13 cellular contexts compared by ENCODE assay signal in genomic region chr10:4838743-4839142, GRCh38. TPM values are rescaled to one million over a fixed set of nuclear protein-coding genes. Genes with fewer than 3 reads are reported as not detected.
DNase-seq lines count a peak whose midpoint lies in the region; ATAC-seq and TF ChIP-seq lines count a peak whose summit lies in the region.
"Had no signal": no experiment of that assay in that cellular context is flagged by ENCODE, and none has a peak within 500 bp of the region (broad histone marks: within the 10 kb centered on the region; RNA-seq: fewer than 3 reads in every experiment).

No MANE protein-coding gene starts in this region.

- WGBS in SK-N-SH (ENCODE audit: low lambda C conversion rate): 68% methylated on average over 3 of the region's 3 CpGs

- intact Hi-C loops in left ventricle myocardium inferior (cut with micrococcal nuclease): no loop called here
- intact Hi-C loops in Right ventricle myocardium superior (cut with DNase I): no loop called here
- intact Hi-C loops in A673 (cut with micrococcal nuclease; ENCODE audit: unreplicated experiment): no loop called here

- no peaks in the 10 kb centered on the region for H3K9me3 ChIP-seq in left ventricle myocardium inferior (replicated peaks)
- no peaks in the 10 kb centered on the region for H3K9me3 ChIP-seq in SK-N-SH
- H3K9me3 ChIP-seq in A673 (ENCODE audit: low read depth, low read length, poor library complexity, severe bottlenecking): no peaks in the 10 kb centered on the region
- H3K9me3 ChIP-seq: A549 had no signal

- ATAC-seq in Right ventricle myocardium superior (ENCODE audit: poor library complexity): no peak

- no peak for DNase-seq in left ventricle myocardium inferior
- no peak for DNase-seq in Right ventricle myocardium superior
- no peak for DNase-seq in SK-N-SH
- DNase-seq in dermis blood vessel endothelial cell: peak; percentile 11
- no peak for DNase-seq in A673 (ENCODE audit: low spot score)
- no peak for DNase-seq in MV-4-11 (lab: John Stamatoyannopoulos, UW)
- DNase-seq: CD8-positive, alpha-beta memory T cell; GF-D8; HCEC 1CT; HFFc6 had no signal

- no peaks in the 10 kb centered on the region for H3K27me3 ChIP-seq in left ventricle myocardium inferior (ENCODE audit: low read depth)
- no peaks in the 10 kb centered on the region for H3K27me3 ChIP-seq in SK-N-SH (ENCODE audit: insufficient read depth)
- H3K27me3 ChIP-seq in A673 (replicated peaks; ENCODE audit: insufficient read depth, low read depth, low read length, poor library complexity): no peaks in the 10 kb centered on the region

- no peaks in the 10 kb centered on the region for H3K9me2 ChIP-seq in SK-N-SH

- H2AFZ ChIP-seq in SK-N-SH (ENCODE audit: low read depth): no peak overlapping the region

- CTCF ChIA-PET in SK-N-SH (lab: Yijun Ruan, JAX): interaction anchor here (1.0 to 6.9 kb wide), 6 partner anchors 11 to 595 kb away, joined by 3 to 81 read pairs (median 4); no protein-coding TSS in a partner anchor
- CTCF ChIA-PET in A673 (lab: Charles Lee): no interaction called here

- POLR2A ChIA-PET in SK-N-SH (lab: Yijun Ruan, JAX) (interaction anchor here (0.8 to 0.9 kb wide), 2 partner anchors 12 to 13 kb away, joined by 3 read pairs; no protein-coding TSS in a partner anchor), A673 (lab: Charles Lee; ENCODE audit: low non-redundant PET) (no interaction called here)

- peaks cover 13% of the 10 kb centered on the region for H3K4me1 ChIP-seq in left ventricle myocardium inferior
- peaks cover 0 to 22% of the 10 kb centered on the region in 2 experiments; a peak in 2 of 4 replicates for H3K4me1 ChIP-seq in SK-N-SH (ENCODE audit: control insufficient read depth in 1 of 2, insufficient read depth in 2 of 2, low read depth in 1 of 2, low read length in 1 of 2)
- H3K4me1 ChIP-seq in A673 (ENCODE audit: insufficient read depth, low read length, poor library complexity, severe bottlenecking): no peaks in the 10 kb centered on the region
- H3K4me1 ChIP-seq: A549 had no signal

- TF ChIP-seq EP300 in SK-N-SH (IDR thresholded peaks at IDR 0.05; ENCODE audit: borderline replicate concordance in 1 of 2, low read depth in 1 of 2, low read length in 1 of 2): no peak

- H3K27ac ChIP-seq in left ventricle myocardium inferior (replicated peaks) (peak overlapping the region; percentile 64), SK-N-SH (ENCODE audit: low read depth in 2 of 2, low read length in 1 of 2) (peak overlapping the region in 1 of 2 experiments; percentile 62; a peak in 2 of 4 replicates), A673 (ENCODE audit: low read depth, low read length, poor library complexity, severe bottlenecking) (no peak overlapping the region)
- H3K27ac ChIP-seq: A549 had no signal

- H3F3A ChIP-seq in SK-N-SH (replicated peaks; ENCODE audit: insufficient read depth): no peaks in the 10 kb centered on the region

- H3K36me3 ChIP-seq in left ventricle myocardium inferior (peaks cover 65% of the 10 kb centered on the region), SK-N-SH (replicated peaks in 1 of 2; ENCODE audit: control insufficient read depth in 1 of 2, insufficient read depth in 2 of 2, low read length in 1 of 2) (peaks cover 0 to 26% of the 10 kb centered on the region in 2 experiments), A673 (ENCODE audit: insufficient read depth, low read length, poor library complexity, severe bottlenecking) (peaks cover 2% of the 10 kb centered on the region)

- no TSS peak for BruUV-seq in A673 (replicated peaks; lab: Mats Ljungman, UMichigan)

- no peak overlapping the region for H3K9ac ChIP-seq in SK-N-SH

- no peak overlapping the region for H3K4me2 ChIP-seq in SK-N-SH
- H3K4me2 ChIP-seq: A549 had no signal

- no peak for TF ChIP-seq RAD21 in SK-N-SH (IDR thresholded peaks at IDR 0.05; ENCODE audit: low read length)

- no peaks in the 10 kb centered on the region for H4K20me1 ChIP-seq in SK-N-SH (ENCODE audit: insufficient read depth)

- no peak overlapping the region for H3K4me3 ChIP-seq in left ventricle myocardium inferior
- H3K4me3 ChIP-seq in SK-N-SH (ENCODE audit: low read depth in 2 of 2, low read length in 1 of 2): no peak overlapping the region
- no peak overlapping the region for H3K4me3 ChIP-seq in A673 (ENCODE audit: low read depth, low read length, poor library complexity, severe bottlenecking)
- H3K4me3 ChIP-seq: A549 had no signal

- no peaks in the 10 kb centered on the region for H3K79me2 ChIP-seq in SK-N-SH (ENCODE audit: insufficient read depth)

- no peak for TF ChIP-seq CTCF in left ventricle myocardium inferior (IDR thresholded peaks at IDR 0.05; ENCODE audit: borderline replicate concordance)
- TF ChIP-seq CTCF in SK-N-SH (IDR thresholded peaks at IDR 0.05): no peak
- no peak for TF ChIP-seq CTCF in A673 (conservative IDR thresholded peaks at IDR 0.05; ENCODE audit: low read depth, low read length)

TF ChIP-seq in SK-N-SH, 30 proteins besides CTCF, POLR2A, EP300 and RAD21:
- TF ChIP-seq ELF1 (IDR thresholded peaks at IDR 0.05): no peak
- TF ChIP-seq PBX3 (IDR thresholded peaks at IDR 0.05): no peak
- no peak for TF ChIP-seq TEAD4 (IDR thresholded peaks at IDR 0.05; ENCODE audit: borderline replicate concordance, insufficient read depth)
- peak; percentile 26; the same call in 1 of the 2 replicates for TF ChIP-seq TCF12 (IDR thresholded peaks at IDR 0.05)
- no peak for TF ChIP-seq ZBTB33 (IDR thresholded peaks at IDR 0.05; ENCODE audit: borderline replicate concordance, low read depth)
- TF ChIP-seq NFIC (IDR thresholded peaks at IDR 0.05; ENCODE audit: borderline replicate concordance): no peak

RNA-seq across cellular contexts. Expression of gene AKR1E2, which starts 12.7 kb away (rescaled TPM):
- total RNA-seq in left ventricle myocardium inferior: 5.9 TPM
- total RNA-seq in Right ventricle myocardium superior: 5.1 TPM
- polyA plus RNA-seq in SK-N-SH (2012; rRNA removed): 5.8 and 6.9 TPM in 2 replicates
- polyA plus RNA-seq in SK-N-SH (2012; cell fraction: cytosol; rRNA removed): 4.3 and 5.0 TPM in 2 replicates
- 17.5 and 19.0 TPM in 2 replicates for polyA plus RNA-seq in SK-N-SH (2012; cell fraction: nucleus; rRNA removed)
- 9.6 and 85.6 TPM in 2 replicates for total RNA-seq in dermis blood vessel endothelial cell
- 10.8 and 11.3 TPM in 2 replicates for total RNA-seq in A673 (2021)
- total RNA-seq: H4, HT1080 had no signal
- polyA plus RNA-seq: CD8-positive, alpha-beta memory T cell had no signal
